In the genomic region with DNA sequence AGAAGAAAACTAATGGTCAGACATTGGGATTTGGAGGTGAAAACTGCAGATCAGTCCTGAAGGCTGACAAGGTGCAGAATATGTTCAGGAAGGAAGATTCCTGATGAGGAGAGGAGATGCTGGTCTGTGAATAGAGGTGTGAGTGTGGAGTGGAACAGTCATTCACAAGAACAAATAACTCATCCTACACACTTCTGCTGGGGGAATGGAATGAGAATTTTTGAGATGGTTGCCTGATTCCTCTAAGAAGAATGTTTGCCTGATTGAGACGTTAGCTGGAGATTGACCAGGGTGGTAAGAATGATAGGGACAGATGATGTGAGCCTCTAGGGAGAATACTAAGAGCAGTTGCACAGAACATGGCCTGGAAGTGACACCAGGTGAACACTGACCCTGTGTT, we compare ENCODE assay signal across 30 cellular contexts. TPM values are rescaled to one million over a fixed set of nuclear protein-coding genes. Genes with fewer than 3 reads are reported as not detected.
"Had no signal": no experiment of that assay in that cellular context is flagged by ENCODE, and none has a peak within 500 bp of the region (broad histone marks: within the 10 kb centered on the region; RNA-seq: fewer than 3 reads in every experiment).

No MANE protein-coding gene starts in this region.

- H3K4me1 ChIP-seq: ascending aorta had no signal

- H3K36me3 ChIP-seq: ascending aorta, cardiac muscle cell had no signal

- ATAC-seq: activated CD8-positive, alpha-beta memory T cell treated with anti-CD3 and anti-CD28 coated beads, Interleukin-2, amount 10 ng/mL, durations not matched to agents 7 days and 5 days; activated CD8-positive, alpha-beta T cell treated with anti-CD3 and anti-CD28 coated beads, Interleukin-2, amount 10 ng/mL, durations not matched to agents 7 days and 5 days; activated naive CD8-positive, alpha-beta T cell treated with anti-CD3 and anti-CD28 coated beads, Interleukin-2, amount 50 U/mL, for 24 hours had no signal

- H3K27me3 ChIP-seq: ascending aorta, cardiac muscle cell had no signal

- FAIRE-seq: TTC549 had no signal

- H3K27ac ChIP-seq: ascending aorta, cardiac muscle cell, VCaP had no signal

- H3K9me3 ChIP-seq: ascending aorta had no signal

- H3K4me3 ChIP-seq: ascending aorta, cardiac muscle cell had no signal

- DNase-seq: activated B cell treated with CpG ODN at 0.5 μM for 24 hours; activated CD4-positive, alpha-beta memory T cell treated with anti-CD3 and anti-CD28 coated beads, Interleukin-2, amount 10 ng/mL, durations not matched to agents 7 days and 5 days; activated CD4-positive, alpha-beta T cell treated with anti-CD3 and anti-CD28 coated beads for 4 hours; activated CD4-positive, alpha-beta T cell treated with anti-CD3 and anti-CD28 coated beads, Interleukin-2, amount 10 ng/mL, durations not matched to agents 24 days and 14 days; activated CD4-positive, alpha-beta T cell treated with anti-CD3 and anti-CD28 coated beads, Interleukin-2, amount 50 U/mL, for 48 hours; activated CD4-positive, CD25-positive, alpha-beta regulatory T cell treated with anti-CD3 and anti-CD28 coated beads, Interleukin-2, amount 50 U/mL, for 72 hours; activated CD8-positive, alpha-beta memory T cell treated with anti-CD3 and anti-CD28 coated beads for 24 hours; activated CD8-positive, alpha-beta memory T cell treated with anti-CD3 and anti-CD28 coated beads, Interleukin-2, amount 10 ng/mL, durations not matched to agents 7 days and 5 days; activated CD8-positive, alpha-beta memory T cell treated with anti-CD3 and anti-CD28 coated beads, Interleukin-2, amount 50 U/mL, for 48 hours; activated CD8-positive, alpha-beta T cell treated with anti-CD3 and anti-CD28 coated beads, Interleukin-2, amount 10 ng/mL, durations not matched to agents 7 days and 5 days; activated effector memory CD4-positive, alpha-beta T cell treated with Interleukin-2 at 50 U/mL for 16 hours; activated gamma-delta T cell; activated naive CD4-positive, alpha-beta T cell treated with anti-CD3 and anti-CD28 coated beads, Interleukin-2, amount 10 ng/mL, durations not matched to agents 7 days and 5 days; activated naive CD4-positive, alpha-beta T cell treated with Interleukin-2 at 50 U/mL for 16 hours; activated naive CD8-positive, alpha-beta T cell treated with anti-CD3 and anti-CD28 coated beads, Interleukin-2, amount 10 ng/mL, durations not matched to agents 7 days and 5 days; activated naive CD8-positive, alpha-beta T cell treated with anti-CD3 and anti-CD28 coated beads, Interleukin-2, amount 50 U/mL, for 24 hours; activated T-cell treated with anti-CD3 and anti-CD28 coated beads, Interleukin-2, amount 50 U/mL, for 24 hours; activated T-cell treated with anti-CD3 and anti-CD28 coated beads, Interleukin-2, amount 50 U/mL, for 48 hours; amygdala; anterior cingulate cortex; caudate nucleus; cerebellar nuclear complex; T-helper 1 cell; T-helper 2 cell; T-helper 9 cell had no signal

RNA-seq across cellular contexts. Expression of a gene that starts 4.1 kb away (rescaled TPM):
- polyA plus RNA-seq: cardiac muscle cell had no signal

RNA-seq across cellular contexts. Expression of a gene that starts 40.1 kb away (rescaled TPM):
- polyA plus RNA-seq: adipose tissue, cardiac muscle cell had no signal
